20 cellular contexts compared by ENCODE assay signal in genomic region chr10:71517310-71518159, GRCh38.
"Had no signal": no experiment of that assay in that cellular context is flagged by ENCODE, and none has a peak within 500 bp of the region (broad histone marks: within the 10 kb centered on the region; RNA-seq: fewer than 3 reads in every experiment).

No MANE protein-coding gene starts in this region.

- ATAC-seq: left ventricle myocardium superior, mucosa of descending colon, natural killer cell, sciatic nerve, T-cell, upper lobe of right lung had no signal

- H3K27ac ChIP-seq: esophagus muscularis mucosa, stomach, thoracic aorta, upper lobe of right lung had no signal

- H3K4me3 ChIP-seq: esophagus muscularis mucosa, mucosa of descending colon, stomach, thoracic aorta, upper lobe of right lung had no signal

- H3K4me3 Mint-ChIP-seq: memory B cell, natural killer cell, T-cell had no signal

- H3K4me1 Mint-ChIP-seq: memory B cell, natural killer cell, T-cell had no signal

- H3K36me3 Mint-ChIP-seq: memory B cell, natural killer cell, T-cell had no signal

- H3K27ac Mint-ChIP-seq: memory B cell, natural killer cell, T-cell had no signal

- H3K27me3 ChIP-seq: esophagus muscularis mucosa, upper lobe of right lung had no signal

- H3K9me3 Mint-ChIP-seq: memory B cell, natural killer cell, T-cell had no signal

- H3K9me3 ChIP-seq: esophagus muscularis mucosa, mucosa of descending colon, stomach, thoracic aorta, upper lobe of right lung had no signal

- H3K36me3 ChIP-seq: esophagus muscularis mucosa, stomach, thoracic aorta, upper lobe of right lung had no signal

- DNase-seq: activated CD4-positive, alpha-beta T cell treated with anti-CD3 and anti-CD28 coated beads for 1 hour; activated CD4-positive, alpha-beta T cell treated with anti-CD3 and anti-CD28 coated beads, Interleukin-2, amount 50 U/mL, for 4 hours; activated naive CD4-positive, alpha-beta T cell treated with Interleukin-2 at 50 U/mL for 16 hours; activated T-cell treated with anti-CD3 and anti-CD28 coated beads for 4 hours; aorta; hippocampal formation; kidney; left ventricle myocardium superior; mucosa of descending colon; natural killer cell; stimulated activated CD4-positive, alpha-beta T cell treated with anti-CD3 and anti-CD28 coated beads, Interleukin-12 subunit alpha, Interleukin-12 subunit beta, amount 100 ng/mL, for 4 hours; stimulated activated CD4-positive, alpha-beta T cell treated with anti-CD3 and anti-CD28 coated beads, Interleukin-2, amount 100 ng/mL, for 24 hours; stomach; T-cell; T-helper 9 cell; upper lobe of right lung had no signal
